ENCODE assay signal across 8 cellular contexts in genomic region chr6:166307082-166307980, GRCh38. TPM values are rescaled to one million over a fixed set of nuclear protein-coding genes. Genes with fewer than 3 reads are reported as not detected.
A peak's percentile ranks its signal among the peaks of the same experiment; 100 is the strongest.
DNase-seq lines count a peak whose midpoint lies in the region; ATAC-seq and TF ChIP-seq lines count a peak whose summit lies in the region.

No MANE protein-coding gene starts in this region.

- peaks cover 3% of the 10 kb centered on the region for H3K9me3 Mint-ChIP-seq in glutamatergic neuron (ENCODE audit: unreplicated experiment)

- TF ChIP-seq CTCF in glutamatergic neuron (IDR thresholded peaks at IDR 0.05; ENCODE audit: partially characterized antibody, unreplicated experiment) (no peak), retinal pigment epithelial cell (conservative IDR thresholded peaks at IDR 0.05; ENCODE audit: low read depth, low read length) (no peak)

- peaks cover 7% of the 10 kb centered on the region for H3K4me1 Mint-ChIP-seq in glutamatergic neuron (ENCODE audit: low read depth, unreplicated experiment)

- no peak overlapping the region for H3K4me3 Mint-ChIP-seq in glutamatergic neuron (ENCODE audit: unreplicated experiment)

- no peak overlapping the region for H3K27ac Mint-ChIP-seq in glutamatergic neuron (ENCODE audit: unreplicated experiment)

- peak overlapping the region; percentile 15 for H3K4me3 ChIP-seq in retinal pigment epithelial cell (ENCODE audit: low read length)

- H3K27me3 Mint-ChIP-seq in glutamatergic neuron (ENCODE audit: unreplicated experiment) = peaks cover 12% of the 10 kb centered on the region

- ATAC-seq in activated CD4-positive, CD25-positive, alpha-beta regulatory T cell treated with anti-CD3 and anti-CD28 coated beads, Interleukin-2, amount 50 U/mL, for 24 hours = peak; percentile 52 to 63
- ATAC-seq in HG02610 (IDR thresholded peaks at IDR 0.05; ENCODE audit: unreplicated experiment) (peak; percentile 25), SK-N-SH treated with all-trans-retinoic acid at 6 μM for 48 hours (peak; percentile 29; the same call in 2 of the 3 replicates), HG03457 (IDR thresholded peaks at IDR 0.05; ENCODE audit: unreplicated experiment) (no peak)

- DNase-seq in activated CD4-positive, CD25-positive, alpha-beta regulatory T cell (lab: John Stamatoyannopoulos, UW) = no peak
- DNase-seq in glutamatergic neuron (peak; percentile 76), retinal pigment epithelial cell (ENCODE audit: low read depth) (no peak), LoVo (ENCODE audit: low spot score) (no peak)

- H3K36me3 Mint-ChIP-seq in glutamatergic neuron (ENCODE audit: unreplicated experiment) = no peaks in the 10 kb centered on the region

TF ChIP-seq in SK-N-SH treated with all-trans-retinoic acid at 6 μM for 48 hours, 23 proteins besides CTCF, POLR2A, EP300 and RAD21:
- TF ChIP-seq ZNF8 (CRISPR knock-in tag; IDR thresholded peaks at IDR 0.05) (no peak), PATZ1 (CRISPR knock-in tag; IDR thresholded peaks at IDR 0.05; ENCODE audit: borderline replicate concordance) (no peak), ZFP3 (CRISPR knock-in tag; IDR thresholded peaks at IDR 0.05) (no peak)

RNA-seq across cellular contexts. Expression of gene PRR18, which starts 0.9 kb away (rescaled TPM):
- not detected for total RNA-seq in glutamatergic neuron (ENCODE audit: unreplicated experiment)

RNA-seq across cellular contexts. Expression of gene SFT2D1, which starts 35.0 kb away (rescaled TPM):
- 23.5 TPM for total RNA-seq in glutamatergic neuron (ENCODE audit: unreplicated experiment)
